ENCODE assay signal across 8 cellular contexts in genomic region chr9:124286292-124286931, GRCh38. TPM values are rescaled to one million over a fixed set of nuclear protein-coding genes. Genes with fewer than 3 reads are reported as not detected.
DNase-seq lines count a peak whose midpoint lies in the region; ATAC-seq, FAIRE-seq and TF ChIP-seq lines count a peak whose summit lies in the region.

No MANE protein-coding gene starts in this region.

- peak overlapping the region; percentile 91 to 97 (median 94) for H3K27ac Mint-ChIP-seq in CD4-positive, CD25-positive, alpha-beta regulatory T cell
- peak overlapping the region; percentile 97 for H3K27ac Mint-ChIP-seq in activated T-helper 2 cell treated with anti-CD3 and anti-CD28 coated beads, Interferon-gamma antibody, Interleukin-2, Interleukin-4, amounts not matched to agents 10 μg/mL and 5 μg/mL and 100 μg/mL, durations not matched to agents 14 hours and 24 hours and 36 hours

- H3K9me3 ChIP-seq in CD4-positive, CD25-positive, alpha-beta regulatory T cell (ENCODE audit: control insufficient read depth in 2 of 2, low read length in 2 of 2): no peaks in the 10 kb centered on the region
- no peaks in the 10 kb centered on the region for H3K9me3 ChIP-seq in WERI-Rb-1 (ENCODE audit: severe bottlenecking)

- FAIRE-seq in HTR-8/SVneo (lab: Jason Lieb, UNC): peak; percentile 44

- peaks cover 0 to 31% (median 16%) of the 10 kb centered on the region in 4 donors for H3K4me1 Mint-ChIP-seq in CD4-positive, CD25-positive, alpha-beta regulatory T cell
- peaks cover 52% of the 10 kb centered on the region for H3K4me1 Mint-ChIP-seq in activated T-helper 2 cell treated with anti-CD3 and anti-CD28 coated beads, Interferon-gamma antibody, Interleukin-2, Interleukin-4, amounts not matched to agents 10 μg/mL and 5 μg/mL and 100 μg/mL, durations not matched to agents 14 hours and 24 hours and 36 hours (ENCODE audit: low read depth)

- H3K36me3 Mint-ChIP-seq in CD4-positive, CD25-positive, alpha-beta regulatory T cell: no peaks in the 10 kb centered on the region
- peaks cover 8% of the 10 kb centered on the region for H3K36me3 Mint-ChIP-seq in activated T-helper 2 cell treated with anti-CD3 and anti-CD28 coated beads, Interferon-gamma antibody, Interleukin-2, Interleukin-4, amounts not matched to agents 10 μg/mL and 5 μg/mL and 100 μg/mL, durations not matched to agents 14 hours and 24 hours and 36 hours (ENCODE audit: low read depth)

- H3K27me3 ChIP-seq in CD4-positive, CD25-positive, alpha-beta regulatory T cell (ENCODE audit: control insufficient read depth, insufficient read depth, low read length): no peaks in the 10 kb centered on the region
- no peaks in the 10 kb centered on the region for H3K27me3 ChIP-seq in WERI-Rb-1 (ENCODE audit: insufficient read depth, low read depth, severe bottlenecking)

- H3K36me3 ChIP-seq in CD4-positive, CD25-positive, alpha-beta regulatory T cell (ENCODE audit: control insufficient read depth, insufficient read depth, low read length): no peaks in the 10 kb centered on the region
- H3K36me3 ChIP-seq in WERI-Rb-1: no peaks in the 10 kb centered on the region

- H3K27ac ChIP-seq in CD4-positive, CD25-positive, alpha-beta regulatory T cell (ENCODE audit: insufficient read depth, low read length, poor library complexity, severe bottlenecking): peak overlapping the region; percentile 56
- no peak overlapping the region for H3K27ac ChIP-seq in WERI-Rb-1

- ATAC-seq in CD4-positive, CD25-positive, alpha-beta regulatory T cell (ENCODE audit: low read depth in 2 of 2): peak; percentile 74 to 77
- ATAC-seq in GM19438 (IDR thresholded peaks at IDR 0.05; ENCODE audit: low read depth, unreplicated experiment) (peak; percentile 24), left lobe of liver (peak; percentile 45)

- peak overlapping the region; percentile 35 for H3K4me3 ChIP-seq in CD4-positive, CD25-positive, alpha-beta regulatory T cell (ENCODE audit: low read depth, low read length)
- no peak overlapping the region for H3K4me3 ChIP-seq in WERI-Rb-1 (ENCODE audit: low read depth, low read length)

- TF ChIP-seq CTCF in WERI-Rb-1 (IDR thresholded peaks at IDR 0.05; ENCODE audit: low read depth, low read length): no peak

- H3K4me3 Mint-ChIP-seq in CD4-positive, CD25-positive, alpha-beta regulatory T cell: peak overlapping the region; percentile 20 to 93 (median 80)
- H3K4me3 Mint-ChIP-seq in activated T-helper 2 cell treated with anti-CD3 and anti-CD28 coated beads, Interferon-gamma antibody, Interleukin-2, Interleukin-4, amounts not matched to agents 10 μg/mL and 5 μg/mL and 100 μg/mL, durations not matched to agents 14 hours and 24 hours and 36 hours (ENCODE audit: low read depth): peak overlapping the region; percentile 77

- no peaks in the 10 kb centered on the region for H3K9me3 Mint-ChIP-seq in CD4-positive, CD25-positive, alpha-beta regulatory T cell
- H3K9me3 Mint-ChIP-seq in activated T-helper 2 cell treated with anti-CD3 and anti-CD28 coated beads, Interferon-gamma antibody, Interleukin-2, Interleukin-4, amounts not matched to agents 10 μg/mL and 5 μg/mL and 100 μg/mL, durations not matched to agents 14 hours and 24 hours and 36 hours: no peaks in the 10 kb centered on the region

- H3K4me1 ChIP-seq in CD4-positive, CD25-positive, alpha-beta regulatory T cell (ENCODE audit: control insufficient read depth, insufficient read depth, low read length, poor library complexity, severe bottlenecking): peaks cover 26% of the 10 kb centered on the region

- peak in 1 of 3 donors; percentile 79 for DNase-seq in CD4-positive, CD25-positive, alpha-beta regulatory T cell
- DNase-seq in HTR-8/SVneo (ENCODE audit: insufficient read length, low spot score) (peak; percentile 81), left lobe of liver (ENCODE audit: low spot score) (peak; percentile 81), WERI-Rb-1 (no peak), iPS-NIHi7 (ENCODE audit: extremely low spot score) (no peak)
- peak; percentile 41 for DNase-seq in activated T-helper 2 cell treated with anti-CD3 and anti-CD28 coated beads, Interferon-gamma antibody, Interleukin-2, Interleukin-4, amounts not matched to agents 10 μg/mL and 5 μg/mL and 100 μg/mL, durations not matched to agents 14 hours and 24 hours and 36 hours (ENCODE audit: low spot score)
- peak; percentile 56 to 63 for DNase-seq in stimulated activated CD8-positive, alpha-beta memory T cell treated with anti-CD3 and anti-CD28 coated beads, Interleukin-2, amount 100 ng/mL, for 48 hours (ENCODE audit: low read depth in 2 of 2)

- H3K27me3 Mint-ChIP-seq in CD4-positive, CD25-positive, alpha-beta regulatory T cell: no peaks in the 10 kb centered on the region
- no peaks in the 10 kb centered on the region for H3K27me3 Mint-ChIP-seq in activated T-helper 2 cell treated with anti-CD3 and anti-CD28 coated beads, Interferon-gamma antibody, Interleukin-2, Interleukin-4, amounts not matched to agents 10 μg/mL and 5 μg/mL and 100 μg/mL, durations not matched to agents 14 hours and 24 hours and 36 hours (ENCODE audit: low read depth)

- intact Hi-C loops in activated T-helper 2 cell treated with anti-CD3 and anti-CD28 coated beads, Interferon-gamma antibody, Interleukin-2, Interleukin-4, amounts not matched to agents 10 μg/mL and 5 μg/mL and 100 μg/mL, durations not matched to agents 14 hours and 24 hours and 36 hours (cut with micrococcal nuclease): loop anchor here (1.0 to 2.0 kb wide), 4 partner anchors 32 to 160 kb away; no protein-coding TSS in a partner anchor

RNA-seq across cellular contexts. Expression of gene NEK6, which starts 28.7 kb away (rescaled TPM):
- 17.0 TPM for total RNA-seq in CD4-positive, CD25-positive, alpha-beta regulatory T cell
- polyA plus RNA-seq in CD4-positive, CD25-positive, alpha-beta regulatory T cell: 1 to 10 TPM; 3.5 to 6.6 (median 3.7) TPM
- 44.6 and 47.7 TPM in 2 replicates for total RNA-seq in activated T-helper 2 cell treated with anti-CD3 and anti-CD28 coated beads, Interferon-gamma antibody, Interleukin-2, Interleukin-4, amounts not matched to agents 10 μg/mL and 5 μg/mL and 100 μg/mL, durations not matched to agents 14 hours and 24 hours and 36 hours
- 84.5 TPM for total RNA-seq in left lobe of liver

Comparison
In these comparisons a context has a peak if more than half of its experiments do, and no peak if none do; other contexts are left out.
1. ATAC-seq: peak in every context shown above with its lines; median percentile 76 in CD4-positive, CD25-positive, alpha-beta regulatory T cell; 45 in left lobe of liver; 24 in GM19438.
2. DNase-seq: peak in HTR-8/SVneo (single experiment), activated T-helper 2 cell treated with anti-CD3 and anti-CD28 coated beads, Interferon-gamma antibody, Interleukin-2, Interleukin-4, amounts not matched to agents 10 μg/mL and 5 μg/mL and 100 μg/mL, durations not matched to agents 14 hours and 24 hours and 36 hours (single experiment), left lobe of liver (single experiment) and stimulated activated CD8-positive, alpha-beta memory T cell treated with anti-CD3 and anti-CD28 coated beads, Interleukin-2, amount 100 ng/mL, for 48 hours (2 of 2); none in WERI-Rb-1 (single experiment) and iPS-NIHi7 (single experiment).